In genomic region chr2:88136817-88137216, GRCh38 we compare ENCODE assay signal across 1 cellular context.
TF ChIP-seq lines count a peak whose summit lies in the region.

No MANE protein-coding gene starts in this region.

TF ChIP-seq in HepG2, 621 proteins besides CTCF, POLR2A, EP300 and RAD21 (continued from another document and continues in another):
- TF ChIP-seq MEF2D (CRISPR knock-in tag; IDR thresholded peaks at IDR 0.05) (no peak), SRF (IDR thresholded peaks at IDR 0.05; ENCODE audit: low read depth, low read length) (no peak), SPEN (CRISPR knock-in tag; IDR thresholded peaks at IDR 0.05; ENCODE audit: low read depth) (no peak), ZNF598 (CRISPR knock-in tag; IDR thresholded peaks at IDR 0.05; ENCODE audit: borderline replicate concordance) (no peak), ZNF281 (CRISPR knock-in tag; IDR thresholded peaks at IDR 0.05; ENCODE audit: borderline replicate concordance) (peak; percentile 91), PHF21A (CRISPR knock-in tag; IDR thresholded peaks at IDR 0.05) (no peak), ZNF234 (CRISPR knock-in tag; conservative IDR thresholded peaks at IDR 0.05) (no peak), PTBP1 (IDR thresholded peaks at IDR 0.05; ENCODE audit: low read depth, low read length, poor library complexity, severe bottlenecking) (no peak), ZHX1 (CRISPR knock-in tag; IDR thresholded peaks at IDR 0.05; ENCODE audit: low read depth) (no peak), ZNF496 (CRISPR knock-in tag; IDR thresholded peaks at IDR 0.05; ENCODE audit: insufficient replicate concordance) (no peak), ZBTB8A (CRISPR knock-in tag; IDR thresholded peaks at IDR 0.05; ENCODE audit: borderline replicate concordance, low read depth) (no peak), POLR2G (IDR thresholded peaks at IDR 0.05; ENCODE audit: low read depth, low read length) (no peak), PRMT3 (CRISPR knock-in tag; IDR thresholded peaks at IDR 0.05; ENCODE audit: borderline replicate concordance, low read depth) (no peak), RFX5 (IDR thresholded peaks at IDR 0.05; ENCODE audit: low read depth, low read length) (no peak), SMC3 (IDR thresholded peaks at IDR 0.05; ENCODE audit: low read length) (no peak), CERS6 (CRISPR knock-in tag; IDR thresholded peaks at IDR 0.05) (no peak), FOXP1 (IDR thresholded peaks at IDR 0.05) (no peak), FOXP1 (CRISPR knock-in tag; IDR thresholded peaks at IDR 0.05) (peak; percentile 39; the same call in 1 of the 2 replicates), ZNF775 (CRISPR knock-in tag; IDR thresholded peaks at IDR 0.05; ENCODE audit: borderline replicate concordance) (no peak), TAF1 (CRISPR knock-in tag; IDR thresholded peaks at IDR 0.05) (no peak), ZBTB2 (CRISPR knock-in tag; IDR thresholded peaks at IDR 0.05; ENCODE audit: low read depth) (no peak), RFX1 (IDR thresholded peaks at IDR 0.05) (no peak), AHDC1 (CRISPR knock-in tag; IDR thresholded peaks at IDR 0.05; ENCODE audit: borderline replicate concordance) (no peak), ZNF263 (CRISPR knock-in tag; IDR thresholded peaks at IDR 0.05) (no peak), ZNF567 (CRISPR knock-in tag; IDR thresholded peaks at IDR 0.05; ENCODE audit: borderline replicate concordance) (no peak), ZNF138 (CRISPR knock-in tag; IDR thresholded peaks at IDR 0.05; ENCODE audit: low read depth) (no peak), SCMH1 (CRISPR knock-in tag; IDR thresholded peaks at IDR 0.05; ENCODE audit: borderline replicate concordance) (no peak), ZNF446 (CRISPR knock-in tag; IDR thresholded peaks at IDR 0.05) (no peak), ZFP91 (CRISPR knock-in tag; IDR thresholded peaks at IDR 0.05; ENCODE audit: borderline replicate concordance) (no peak), TCF12 (IDR thresholded peaks at IDR 0.05) (no peak), TCF12 (CRISPR knock-in tag; IDR thresholded peaks at IDR 0.05) (no peak), ARHGAP35 (CRISPR knock-in tag; IDR thresholded peaks at IDR 0.05; ENCODE audit: borderline replicate concordance) (no peak; the same call in 1 of the 2 replicates), AHR (CRISPR knock-in tag; IDR thresholded peaks at IDR 0.05) (no peak), ZNF407 (CRISPR knock-in tag; IDR thresholded peaks at IDR 0.05; ENCODE audit: not compliant biosample characterization) (no peak), HDAC1 (CRISPR knock-in tag; IDR thresholded peaks at IDR 0.05) (0 out of 2 replicates have a peak, but pooled peaks have one; percentile 26), ZNF674 (CRISPR knock-in tag; IDR thresholded peaks at IDR 0.05; ENCODE audit: low read depth) (no peak), ZNF468 (CRISPR knock-in tag; IDR thresholded peaks at IDR 0.05) (no peak)
